ENCODE assay signal across 3 cellular contexts in genomic region chr10:125417605-125418004, GRCh38.
"Had no signal": no experiment of that assay in that cellular context is flagged by ENCODE, and none has a peak within 500 bp of the region (broad histone marks: within the 10 kb centered on the region; RNA-seq: fewer than 3 reads in every experiment).

No MANE protein-coding gene starts in this region.

- DNase-seq: GDM1, GF-D8 had no signal

- ATAC-seq: GM12878 had no signal

- H3K4me3 ChIP-seq: GM12878 had no signal
